Comparison of ENCODE assay signal across 9 cellular contexts in genomic region chr6:35181933-35182612, GRCh38. TPM values are rescaled to one million over a fixed set of nuclear protein-coding genes. Genes with fewer than 3 reads are reported as not detected.
DNase-seq lines count a peak whose midpoint lies in the region; TF ChIP-seq lines count a peak whose summit lies in the region.
"Had no signal": no experiment of that assay in that cellular context is flagged by ENCODE, and none has a peak within 500 bp of the region (broad histone marks: within the 10 kb centered on the region; RNA-seq: fewer than 3 reads in every experiment).

No MANE protein-coding gene starts in this region.

- H3K9me3 ChIP-seq in sigmoid colon, result no peaks in the 10 kb centered on the region
- no peaks in the 10 kb centered on the region for H3K9me3 ChIP-seq in spleen

- WGBS in sigmoid colon, 2 donors, result 44 to 49% methylated on average over 55 of the region's 55 CpGs
- WGBS in spleen, 5 donors, result 35 to 63% (median 47%) methylated on average over 28 to 55 of the region's 55 CpGs

- H3K36me3 ChIP-seq in sigmoid colon, result no peaks in the 10 kb centered on the region
- H3K36me3 ChIP-seq in spleen, result no peaks in the 10 kb centered on the region

- TF ChIP-seq EP300 in sigmoid colon (IDR thresholded peaks at IDR 0.05), result no peak

- peak; percentile 78 for DNase-seq in GOT3 (lab: John Stamatoyannopoulos, UW)
- DNase-seq in RPMI7951 (ENCODE audit: low read depth), result peak; percentile 91
- DNase-seq in fibroblast of villous mesenchyme (ENCODE audit: low read depth), result peak; percentile 76
- DNase-seq in sigmoid colon, result peak; percentile 83
- DNase-seq in dorsolateral prefrontal cortex, result no peak
- DNase-seq in NCI-H187 (lab: John Stamatoyannopoulos, UW), result no peak
- no peak for DNase-seq in HuH-7.5 (ENCODE audit: low spot score)
- no peak for DNase-seq in spleen

- TF ChIP-seq POLR2A in sigmoid colon (IDR thresholded peaks at IDR 0.05) (no peak), spleen (IDR thresholded peaks at IDR 0.05) (no peak)

- no peak for TF ChIP-seq CTCF in fibroblast of villous mesenchyme (IDR thresholded peaks at IDR 0.05; ENCODE audit: insufficient read depth, low read depth, low read length)
- TF ChIP-seq CTCF in sigmoid colon (IDR thresholded peaks at IDR 0.05), result no peak
- TF ChIP-seq CTCF in dorsolateral prefrontal cortex (IDR thresholded peaks at IDR 0.05 in 54 of 56, conservative IDR thresholded peaks at IDR 0.05 in 2 of 56; ENCODE audit: low read depth in 1 of 56, partially characterized antibody in 56 of 56), result no peak
- no peak for TF ChIP-seq CTCF in spleen (IDR thresholded peaks at IDR 0.05 in 8 of 11, conservative IDR thresholded peaks at IDR 0.05 in 3 of 11)

- H3K27ac ChIP-seq in sigmoid colon, result peak overlapping the region in 3 of 4 donors; percentile 33 to 68 (median 37)
- peak overlapping the region in 5 of 59 donors; percentile 24 to 68 (median 45) for H3K27ac ChIP-seq in dorsolateral prefrontal cortex
- H3K27ac ChIP-seq in spleen, result no peak overlapping the region

- H3K4me1 ChIP-seq in sigmoid colon, result peaks cover 0 to 38% (median 26%) of the 10 kb centered on the region in 4 donors
- peaks cover 0 to 16% (median 1%) of the 10 kb centered on the region in 6 donors for H3K4me1 ChIP-seq in spleen

- H3K27me3 ChIP-seq in sigmoid colon (no peaks in the 10 kb centered on the region), dorsolateral prefrontal cortex (peaks cover 0 to 5% (median 0%) of the 10 kb centered on the region in 45 donors), spleen (replicated peaks in 1 of 7) (peaks cover 0 to 16% (median 6%) of the 10 kb centered on the region in 7 donors)

- H3K4me3 ChIP-seq in fibroblast of villous mesenchyme (ENCODE audit: low read depth, low read length) (no peak overlapping the region), sigmoid colon (peak overlapping the region in 2 of 4 donors; percentile 9 to 17), dorsolateral prefrontal cortex (peak overlapping the region in 19 of 59 donors; percentile 5 to 40 (median 20)), spleen (no peak overlapping the region)

- intact Hi-C loops in sigmoid colon (cut with DNase I), result no loop called here
- intact Hi-C loops in dorsolateral prefrontal cortex (cut with DNase I), result no loop called here
- intact Hi-C loops in spleen (cut with DNase I; ENCODE audit: low total_unique reads), result no loop called here

RNA-seq across cellular contexts. Expression of gene SCUBE3, which starts 31.7 kb away (rescaled TPM):
- total RNA-seq in RPMI7951 (2014; rRNA removed; shearing (Covaris generic)), result 0.10 and 0.24 TPM in 2 replicates
- 10.0 and 26.8 TPM in 2 replicates for total RNA-seq in fibroblast of villous mesenchyme
- total RNA-seq in sigmoid colon, result 10 to 100 TPM in 1 of 4 donors, 1 to 10 TPM in 3; 2.1 to 12.7 (median 5.3) TPM
- under 1 TPM in 1 of 3 donors, not detected in 2; 0.29 TPM for polyA plus RNA-seq in sigmoid colon
- 1 to 10 TPM in 14 of 120 experiments, under 1 TPM in 104, not detected in 2; 0.07 to 3.3 (median 0.38) TPM for total RNA-seq in dorsolateral prefrontal cortex
- total RNA-seq in spleen, result under 1 TPM in 6 of 7 donors, not detected in 1; 0.09 to 0.43 (median 0.23) TPM
- polyA plus RNA-seq in spleen, result under 1 TPM; 0.03 to 0.04 (median 0.03) TPM

RNA-seq across cellular contexts. Expression of gene TCP11, which starts 40.9 kb away (rescaled TPM):
- 0.49 TPM in 1 of 2 replicates, not detected in the other for total RNA-seq in RPMI7951 (2014; rRNA removed; shearing (Covaris generic))
- total RNA-seq in fibroblast of villous mesenchyme, result 0.32 TPM in 1 of 2 replicates, not detected in the other
- under 1 TPM in 1 of 4 donors, not detected in 3; 0.66 TPM for total RNA-seq in sigmoid colon
- not detected for polyA plus RNA-seq in sigmoid colon
- 1 to 10 TPM in 21 of 120 experiments, under 1 TPM in 55, not detected in 44; 0.29 to 2.4 (median 0.73) TPM for total RNA-seq in dorsolateral prefrontal cortex
- total RNA-seq in spleen, result not detected
- polyA plus RNA-seq in spleen, result not detected
- total RNA-seq: T-cell had no signal

Comparison
In these comparisons a context has a peak if more than half of its experiments do, and no peak if none do; other contexts are left out.
1. DNase-seq: peak in GOT3 (single experiment), RPMI7951 (single experiment), fibroblast of villous mesenchyme (single experiment) and sigmoid colon (single experiment); none in dorsolateral prefrontal cortex (0 of 10), NCI-H187 (0 of 2), HuH-7.5 (single experiment) and spleen (single experiment).
2. H3K27ac ChIP-seq: peak in sigmoid colon (3 of 4); none in spleen (0 of 8).